Comparison of ENCODE assay signal across 3 cellular contexts in the genomic region with DNA sequence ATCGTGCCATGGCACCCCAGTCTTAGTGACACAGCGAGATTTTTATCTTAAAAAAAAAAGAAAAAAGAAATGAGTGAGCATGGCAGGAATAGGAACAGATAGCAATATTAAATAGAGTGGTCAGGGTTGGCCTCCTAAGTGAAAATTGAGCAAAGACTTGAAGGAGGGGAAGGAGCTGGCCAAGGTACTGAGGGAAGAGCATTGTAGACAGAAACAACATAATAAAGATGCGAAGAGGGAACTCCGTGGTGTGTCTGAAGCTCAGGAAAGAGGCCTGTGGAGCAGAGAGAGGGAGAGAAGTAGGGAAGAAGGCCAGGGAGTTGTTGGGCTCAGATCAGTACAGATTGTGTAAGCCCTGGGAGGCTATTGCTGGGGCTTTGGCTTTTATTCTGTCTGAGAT.
TF ChIP-seq lines count a peak whose summit lies in the region.

No MANE protein-coding gene starts in this region.

TF ChIP-seq in HCT116, 20 proteins besides CTCF, POLR2A, EP300 and RAD21:
- TF ChIP-seq, protein P1, sequence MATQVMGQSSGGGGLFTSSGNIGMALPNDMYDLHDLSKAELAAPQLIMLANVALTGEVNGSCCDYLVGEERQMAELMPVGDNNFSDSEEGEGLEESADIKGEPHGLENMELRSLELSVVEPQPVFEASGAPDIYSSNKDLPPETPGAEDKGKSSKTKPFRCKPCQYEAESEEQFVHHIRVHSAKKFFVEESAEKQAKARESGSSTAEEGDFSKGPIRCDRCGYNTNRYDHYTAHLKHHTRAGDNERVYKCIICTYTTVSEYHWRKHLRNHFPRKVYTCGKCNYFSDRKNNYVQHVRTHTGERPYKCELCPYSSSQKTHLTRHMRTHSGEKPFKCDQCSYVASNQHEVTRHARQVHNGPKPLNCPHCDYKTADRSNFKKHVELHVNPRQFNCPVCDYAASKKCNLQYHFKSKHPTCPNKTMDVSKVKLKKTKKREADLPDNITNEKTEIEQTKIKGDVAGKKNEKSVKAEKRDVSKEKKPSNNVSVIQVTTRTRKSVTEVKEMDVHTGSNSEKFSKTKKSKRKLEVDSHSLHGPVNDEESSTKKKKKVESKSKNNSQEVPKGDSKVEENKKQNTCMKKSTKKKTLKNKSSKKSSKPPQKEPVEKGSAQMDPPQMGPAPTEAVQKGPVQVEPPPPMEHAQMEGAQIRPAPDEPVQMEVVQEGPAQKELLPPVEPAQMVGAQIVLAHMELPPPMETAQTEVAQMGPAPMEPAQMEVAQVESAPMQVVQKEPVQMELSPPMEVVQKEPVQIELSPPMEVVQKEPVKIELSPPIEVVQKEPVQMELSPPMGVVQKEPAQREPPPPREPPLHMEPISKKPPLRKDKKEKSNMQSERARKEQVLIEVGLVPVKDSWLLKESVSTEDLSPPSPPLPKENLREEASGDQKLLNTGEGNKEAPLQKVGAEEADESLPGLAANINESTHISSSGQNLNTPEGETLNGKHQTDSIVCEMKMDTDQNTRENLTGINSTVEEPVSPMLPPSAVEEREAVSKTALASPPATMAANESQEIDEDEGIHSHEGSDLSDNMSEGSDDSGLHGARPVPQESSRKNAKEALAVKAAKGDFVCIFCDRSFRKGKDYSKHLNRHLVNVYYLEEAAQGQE (IDR thresholded peaks at IDR 0.05; ENCODE audit: low read depth): 0 out of 2 replicates have a peak, but pooled peaks have one; percentile 9

TF ChIP-seq in HEK293, 187 proteins besides CTCF, POLR2A, EP300 and RAD21:
- TF ChIP-seq, protein P1 (tag by site-specific recombination; IDR thresholded peaks at IDR 0.05): peak; percentile 67; the same call in 1 of the 2 replicates

TF ChIP-seq in Ishikawa, 13 proteins besides CTCF, POLR2A, EP300 and RAD21:
- TF ChIP-seq, protein P1 (IDR thresholded peaks at IDR 0.05; ENCODE audit: low read depth): peak; percentile 67
